Comparison of ENCODE assay signal across 22 cellular contexts in genomic region chr3:59782664-59783063, GRCh38.
"Had no signal": no experiment of that assay in that cellular context is flagged by ENCODE, and none has a peak within 500 bp of the region (broad histone marks: within the 10 kb centered on the region; RNA-seq: fewer than 3 reads in every experiment).

No MANE protein-coding gene starts in this region.

- H3K36me3 ChIP-seq: breast epithelium, Peyer's patch, SJSA1, WERI-Rb-1 had no signal

- DNase-seq: activated CD8-positive, alpha-beta memory T cell treated with anti-CD3 and anti-CD28 coated beads, Interleukin-2, amount 50 U/mL, for 4 hours; activated CD8-positive, alpha-beta T cell treated with anti-CD3 and anti-CD28 coated beads for 36 hours; activated naive CD4-positive, alpha-beta T cell treated with anti-CD3 and anti-CD28 coated beads, Interleukin-2, amount 50 U/mL, for 16 hours; activated naive CD8-positive, alpha-beta T cell treated with anti-CD3 and anti-CD28 coated beads, Interleukin-2, amount 10 ng/mL, durations not matched to agents 7 days and 5 days; activated T-cell treated with anti-CD3 and anti-CD28 coated beads, Interleukin-2, amount 50 U/mL, for 72 hours; aorta; caudate nucleus; NCI-H1092; NCI-H1417; NCI-H1930; NCI-H2107; NCI-H345; NCI-H510A; NCI-H526 treated with DMSO at 0.1 percent for 48 hours; NCI-H82; Peyer's patch; SHP77; T-helper 2 cell; WERI-Rb-1 had no signal

- H3K27ac Mint-ChIP-seq: activated CD8-positive, alpha-beta T cell treated with anti-CD3 and anti-CD28 coated beads for 36 hours; activated T-cell treated with anti-CD3 and anti-CD28 coated beads, Interleukin-2, amount 50 U/mL, for 72 hours had no signal

- H3K9me3 Mint-ChIP-seq: activated CD8-positive, alpha-beta T cell treated with anti-CD3 and anti-CD28 coated beads for 36 hours had no signal

- H3K9me3 ChIP-seq: breast epithelium, Peyer's patch, SJSA1 had no signal

- H3K27me3 ChIP-seq: breast epithelium, Peyer's patch, SJSA1 had no signal

- H3K27me3 Mint-ChIP-seq: activated CD4-positive, alpha-beta T cell treated with anti-CD3 and anti-CD28 coated beads for 36 hours; activated naive CD8-positive, alpha-beta T cell treated with anti-CD3 and anti-CD28 coated beads, Interleukin-2, amount 10 ng/mL, durations not matched to agents 7 days and 5 days had no signal

- H3K27ac ChIP-seq: breast epithelium, Peyer's patch, SJSA1, WERI-Rb-1 had no signal

- H3K4me1 ChIP-seq: breast epithelium, Peyer's patch, SJSA1 had no signal

- H3K4me3 ChIP-seq: breast epithelium, Peyer's patch, SJSA1 had no signal

- H3K4me3 Mint-ChIP-seq: activated CD4-positive, alpha-beta T cell treated with anti-CD3 and anti-CD28 coated beads for 36 hours; activated CD8-positive, alpha-beta T cell treated with anti-CD3 and anti-CD28 coated beads for 36 hours; activated naive CD8-positive, alpha-beta T cell treated with anti-CD3 and anti-CD28 coated beads, Interleukin-2, amount 10 ng/mL, durations not matched to agents 7 days and 5 days; activated T-cell treated with anti-CD3 and anti-CD28 coated beads, Interleukin-2, amount 50 U/mL, for 72 hours had no signal
